Comparison of ENCODE assay signal across 2 cellular contexts in the genomic region with DNA sequence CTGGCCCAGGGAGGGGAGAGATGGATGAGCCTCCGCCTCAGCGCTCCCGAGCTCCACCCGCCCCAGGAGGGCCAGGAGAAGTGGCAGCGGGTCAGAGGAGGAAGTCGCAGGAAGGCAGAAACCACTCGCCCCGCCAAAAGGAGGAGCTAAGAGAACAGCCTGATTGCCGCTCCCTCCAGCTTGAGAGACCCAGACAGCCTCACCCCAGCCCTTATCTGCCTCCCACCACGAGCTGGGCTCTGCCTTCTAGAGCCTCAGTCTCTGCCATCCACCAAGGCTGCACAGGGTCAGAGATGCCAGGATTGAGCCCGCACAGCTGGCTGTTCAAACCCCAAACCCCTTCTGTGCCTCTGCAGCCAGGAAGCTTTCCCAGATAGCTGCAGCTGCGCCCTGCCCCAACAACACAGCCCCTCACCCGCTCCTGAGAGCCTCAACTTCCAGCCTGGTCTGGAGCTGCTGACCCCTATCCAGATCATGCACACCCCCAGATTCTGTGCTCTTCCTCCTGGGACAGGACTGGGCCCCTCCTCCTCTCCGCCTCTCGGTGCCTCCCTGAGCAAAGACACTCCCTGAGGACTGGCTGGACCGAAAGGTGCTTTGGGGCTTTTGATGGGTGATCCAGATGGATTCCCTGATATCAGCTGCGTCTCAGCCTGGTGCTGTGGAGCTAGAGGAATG.
TF ChIP-seq lines count a peak whose summit lies in the region.

No MANE protein-coding gene starts in this region.

TF ChIP-seq in A549, 52 proteins besides CTCF, POLR2A, EP300 and RAD21 (continued from another document):
- TF ChIP-seq, protein P1, sequence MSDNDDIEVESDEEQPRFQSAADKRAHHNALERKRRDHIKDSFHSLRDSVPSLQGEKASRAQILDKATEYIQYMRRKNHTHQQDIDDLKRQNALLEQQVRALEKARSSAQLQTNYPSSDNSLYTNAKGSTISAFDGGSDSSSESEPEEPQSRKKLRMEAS (IDR thresholded peaks at IDR 0.05) = peak; percentile 46; the same call in 1 of the 2 replicates

TF ChIP-seq in K562, 482 proteins besides CTCF, POLR2A, EP300 and RAD21 (continued from another document and continues in another):
- peak in 1 of 2 experiments; percentile 27; a peak in 1 of 4 replicates for TF ChIP-seq NRF1 (conservative IDR thresholded peaks at IDR 0.05 in 1 of 2, IDR thresholded peaks at IDR 0.05 in 1 of 2)
- TF ChIP-seq ZBTB17 (CRISPR knock-in tag; IDR thresholded peaks at IDR 0.05) = no peak
- TF ChIP-seq EWSR1 (IDR thresholded peaks at IDR 0.05; ENCODE audit: borderline replicate concordance, low read depth, partially characterized antibody) = no peak
- no peak for TF ChIP-seq KLF13 (tag; IDR thresholded peaks at IDR 0.05; ENCODE audit: borderline replicate concordance, low read depth)
- no peak for TF ChIP-seq HDGF (IDR thresholded peaks at IDR 0.05)
- TF ChIP-seq PRPF4 (IDR thresholded peaks at IDR 0.05; ENCODE audit: insufficient read depth, low read depth, low read length, poor library complexity, severe bottlenecking) = no peak
- no peak for TF ChIP-seq BRF1 (IDR thresholded peaks at IDR 0.05; ENCODE audit: borderline replicate concordance, extremely low read depth, insufficient read length)
- no peak for TF ChIP-seq ARID3A (IDR thresholded peaks at IDR 0.05; ENCODE audit: borderline replicate concordance, low read depth, low read length)
- peak; percentile 94 for TF ChIP-seq CTBP1 (IDR thresholded peaks at IDR 0.05; ENCODE audit: borderline replicate concordance)
- no peak for TF ChIP-seq FIP1L1 (IDR thresholded peaks at IDR 0.05; ENCODE audit: low read depth, low read length, poor library complexity, severe bottlenecking)
- 0 out of 2 replicates have a peak, but pooled peaks have one; percentile 27 for TF ChIP-seq LCOR (CRISPR knock-in tag; IDR thresholded peaks at IDR 0.05)
- TF ChIP-seq SAFB2 (IDR thresholded peaks at IDR 0.05; ENCODE audit: borderline replicate concordance, low read depth, low read length, severe bottlenecking) = no peak
- TF ChIP-seq E2F8 (IDR thresholded peaks at IDR 0.05; ENCODE audit: low read depth, partially characterized antibody) = no peak
- TF ChIP-seq PHF21A (IDR thresholded peaks at IDR 0.05; ENCODE audit: borderline replicate concordance, low read depth) = no peak
- no peak for TF ChIP-seq XRCC5 (IDR thresholded peaks at IDR 0.05; ENCODE audit: low read depth, low read length)
- TF ChIP-seq SIN3A (IDR thresholded peaks at IDR 0.05; ENCODE audit: borderline replicate concordance in 2 of 2, control insufficient read depth in 1 of 2, low read depth in 2 of 2, low read length in 2 of 2) = no peak
- no peak for TF ChIP-seq CUX1 (CRISPR knock-in tag; IDR thresholded peaks at IDR 0.05)
- 0 out of 2 replicates have a peak, but pooled peaks have one; percentile 19 for TF ChIP-seq SOX6 (IDR thresholded peaks at IDR 0.05)
- no peak for TF ChIP-seq ELK3 (CRISPR knock-in tag; IDR thresholded peaks at IDR 0.05)
- TF ChIP-seq HMGXB4 (CRISPR knock-in tag; IDR thresholded peaks at IDR 0.05) = no peak
- TF ChIP-seq, protein P2, sequence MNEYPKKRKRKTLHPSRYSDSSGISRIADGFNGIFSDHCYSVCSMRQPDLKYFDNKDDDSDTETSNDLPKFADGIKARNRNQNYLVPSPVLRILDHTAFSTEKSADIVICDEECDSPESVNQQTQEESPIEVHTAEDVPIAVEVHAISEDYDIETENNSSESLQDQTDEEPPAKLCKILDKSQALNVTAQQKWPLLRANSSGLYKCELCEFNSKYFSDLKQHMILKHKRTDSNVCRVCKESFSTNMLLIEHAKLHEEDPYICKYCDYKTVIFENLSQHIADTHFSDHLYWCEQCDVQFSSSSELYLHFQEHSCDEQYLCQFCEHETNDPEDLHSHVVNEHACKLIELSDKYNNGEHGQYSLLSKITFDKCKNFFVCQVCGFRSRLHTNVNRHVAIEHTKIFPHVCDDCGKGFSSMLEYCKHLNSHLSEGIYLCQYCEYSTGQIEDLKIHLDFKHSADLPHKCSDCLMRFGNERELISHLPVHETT (CRISPR knock-in tag; conservative IDR thresholded peaks at IDR 0.05 in 1 of 2, IDR thresholded peaks at IDR 0.05 in 1 of 2) = no peak
- peak; percentile 27 for TF ChIP-seq ZFP36 (IDR thresholded peaks at IDR 0.05; ENCODE audit: low read depth, low read length, partially characterized antibody)
- peak; percentile 77 for TF ChIP-seq SMAD4 (CRISPR knock-in tag; conservative IDR thresholded peaks at IDR 0.05)
- TF ChIP-seq SRSF9 (IDR thresholded peaks at IDR 0.05; ENCODE audit: borderline replicate concordance, low read depth, low read length) = no peak
- TF ChIP-seq HMGN3 (IDR thresholded peaks at IDR 0.05; ENCODE audit: borderline replicate concordance, extremely low read depth, insufficient read length, low read depth, low read length) = no peak
- peak; percentile 44 to 66 for TF ChIP-seq MAZ (CRISPR knock-in tag; conservative IDR thresholded peaks at IDR 0.05 in 1 of 2, IDR thresholded peaks at IDR 0.05 in 1 of 2)
- no peak for TF ChIP-seq MTF1 (CRISPR knock-in tag; IDR thresholded peaks at IDR 0.05; ENCODE audit: borderline replicate concordance)
- peak; percentile 84; the same call in 1 of the 2 replicates for TF ChIP-seq RREB1 (CRISPR knock-in tag; IDR thresholded peaks at IDR 0.05)
- TF ChIP-seq BRD9 (IDR thresholded peaks at IDR 0.05; ENCODE audit: low read depth, partially characterized antibody) = no peak
- no peak for TF ChIP-seq ZNF140 (CRISPR knock-in tag; IDR thresholded peaks at IDR 0.05)
